In the genomic region with DNA sequence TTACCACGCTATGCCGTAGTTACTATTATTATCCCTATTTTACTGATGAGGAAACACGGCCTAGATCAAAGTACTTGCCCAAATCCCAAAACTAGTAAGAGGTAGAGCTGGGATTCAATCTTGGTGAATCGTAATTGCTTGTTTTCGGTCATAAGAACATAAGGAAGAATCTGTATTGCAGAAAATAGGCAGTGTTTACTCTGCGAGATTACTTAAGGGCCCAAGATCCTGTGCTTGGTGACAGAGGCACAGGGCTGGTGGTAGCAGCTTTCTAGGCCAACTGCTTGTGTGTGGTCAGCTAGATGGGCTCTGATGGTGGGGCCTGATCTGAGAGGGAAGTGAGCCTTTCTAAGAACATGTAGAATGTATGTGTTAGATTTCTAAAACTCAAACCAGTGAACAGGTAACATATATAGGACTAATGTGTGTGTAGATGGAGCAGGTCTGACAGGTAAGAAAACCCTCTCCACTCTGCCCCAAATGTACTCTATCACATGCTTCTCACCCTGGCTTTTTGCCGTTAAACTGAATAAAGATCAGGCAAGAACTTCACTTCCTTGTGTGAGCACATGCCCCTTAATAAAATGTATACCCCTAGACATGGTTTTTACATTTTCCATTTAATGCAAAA, we compare ENCODE assay signal across 13 cellular contexts.
A peak's percentile ranks its signal among the peaks of the same experiment; 100 is the strongest.
DNase-seq lines count a peak whose midpoint lies in the region; ATAC-seq, FAIRE-seq and TF ChIP-seq lines count a peak whose summit lies in the region.
"Had no signal": no experiment of that assay in that cellular context is flagged by ENCODE, and none has a peak within 500 bp of the region (broad histone marks: within the 10 kb centered on the region; RNA-seq: fewer than 3 reads in every experiment).

No MANE protein-coding gene starts in this region.

- H3K4me3 Mint-ChIP-seq in HFFc6, result no peak overlapping the region; the same call in 1 of the 2 replicates
- H3K4me3 Mint-ChIP-seq in T-helper 2 cell treated with Interferon-gamma antibody and Interleukin-4, amounts not matched to agents 5 μg/mL and 100 μg/mL, for 36 hours, result no peak overlapping the region

- H3K27me3 ChIP-seq in duodenal mucosa (ENCODE audit: control insufficient read depth in 1 of 2, insufficient read depth in 2 of 2, low read length in 2 of 2) (no peaks in the 10 kb centered on the region), osteoblast (ENCODE audit: insufficient read depth, low read length) (no peaks in the 10 kb centered on the region), esophagus muscularis mucosa (no peaks in the 10 kb centered on the region)

- H3K4me3 ChIP-seq in A549 (no peak overlapping the region), duodenal mucosa (ENCODE audit: low read depth in 1 of 2, low read length in 2 of 2) (peak overlapping the region in 1 of 2 donors; percentile 47), osteoblast (ENCODE audit: insufficient read depth, low read length) (no peak overlapping the region), esophagus muscularis mucosa (no peak overlapping the region)
- H3K4me3 ChIP-seq: coronary artery had no signal

- peaks cover 2% of the 10 kb centered on the region; the same call in 1 of the 2 replicates for H3K27me3 Mint-ChIP-seq in HFFc6 (ENCODE audit: insufficient read depth)
- no peaks in the 10 kb centered on the region for H3K27me3 Mint-ChIP-seq in T-helper 2 cell treated with Interferon-gamma antibody and Interleukin-4, amounts not matched to agents 5 μg/mL and 100 μg/mL, for 36 hours (ENCODE audit: low read depth)

- peaks cover 86% of the 10 kb centered on the region for H3K4me1 ChIP-seq in A549
- H3K4me1 ChIP-seq in duodenal mucosa (ENCODE audit: control insufficient read depth in 1 of 2, insufficient read depth in 2 of 2, low read length in 2 of 2), result peaks cover 54 to 69% of the 10 kb centered on the region in 2 donors
- H3K4me1 ChIP-seq in osteoblast (ENCODE audit: insufficient read depth, low read length), result peaks cover 57% of the 10 kb centered on the region
- H3K4me1 ChIP-seq in esophagus muscularis mucosa, result peaks cover 45 to 78% (median 52%) of the 10 kb centered on the region in 4 donors

- H3K27ac Mint-ChIP-seq in HFFc6, result peak overlapping the region; percentile 96
- H3K27ac Mint-ChIP-seq in T-helper 2 cell treated with Interferon-gamma antibody and Interleukin-4, amounts not matched to agents 5 μg/mL and 100 μg/mL, for 36 hours, result no peak overlapping the region

- FAIRE-seq in A549 (lab: Jason Lieb, UNC), result no peak

- H3K9ac ChIP-seq in duodenal mucosa (ENCODE audit: low read depth in 1 of 2, low read length in 2 of 2), result peak overlapping the region; percentile 0 to 30

- no peaks in the 10 kb centered on the region for H3K9me3 Mint-ChIP-seq in HFFc6
- no peaks in the 10 kb centered on the region for H3K9me3 Mint-ChIP-seq in T-helper 2 cell treated with Interferon-gamma antibody and Interleukin-4, amounts not matched to agents 5 μg/mL and 100 μg/mL, for 36 hours

- peaks cover 59% of the 10 kb centered on the region for H3K79me2 ChIP-seq in osteoblast (ENCODE audit: insufficient read depth, low read length)

- 74% methylated on average over 7 of the region's 7 CpGs for WGBS in A549 (ENCODE audit: missing lambda C conversion rate)
- 80% methylated on average over 7 of the region's 7 CpGs for whole genome bisulfite sequencing in esophagus muscularis mucosa

- H4K20me1 ChIP-seq in osteoblast (ENCODE audit: insufficient read depth, low read length), result no peaks in the 10 kb centered on the region

- H2AFZ ChIP-seq in osteoblast (ENCODE audit: low read length), result no peak overlapping the region

- TF ChIP-seq RAD21 in A549 (conservative IDR thresholded peaks at IDR 0.05 in 1 of 2, IDR thresholded peaks at IDR 0.05 in 1 of 2), result no peak

- ATAC-seq in A549, result peak in 1 of 2 experiments; percentile 19; a peak in 3 of 6 replicates

- CTCF ChIA-PET in A549 (lab: Yijun Ruan, JAX), result interaction anchor here (1.0 kb wide), 1 partner anchor 94 kb away, joined by 3 read pairs; no protein-coding TSS in a partner anchor

- POLR2A ChIA-PET in A549 (lab: Yijun Ruan, JAX), result no interaction called here

- no peak for TF ChIP-seq CTCF in A549 (IDR thresholded peaks at IDR 0.05)
- no peak for TF ChIP-seq CTCF in HFFc6 (IDR thresholded peaks at IDR 0.05)
- TF ChIP-seq CTCF in osteoblast (IDR thresholded peaks at IDR 0.05; ENCODE audit: extremely low read depth, low read depth, low read length), result no peak
- TF ChIP-seq CTCF in esophagus muscularis mucosa (IDR thresholded peaks at IDR 0.05), result no peak

- peaks cover 90% of the 10 kb centered on the region for H3K4me1 Mint-ChIP-seq in HFFc6 (ENCODE audit: low read depth)
- peaks cover 71% of the 10 kb centered on the region for H3K4me1 Mint-ChIP-seq in T-helper 2 cell treated with Interferon-gamma antibody and Interleukin-4, amounts not matched to agents 5 μg/mL and 100 μg/mL, for 36 hours (ENCODE audit: low read depth)

- H3K9me3 ChIP-seq in A549 (no peaks in the 10 kb centered on the region), duodenal mucosa (ENCODE audit: control insufficient read depth in 1 of 2, low read length in 2 of 2) (no peaks in the 10 kb centered on the region), osteoblast (ENCODE audit: low read depth, low read length) (no peaks in the 10 kb centered on the region), esophagus muscularis mucosa (no peaks in the 10 kb centered on the region)

- H3K27ac ChIP-seq in A549 (peak overlapping the region; percentile 42 to 70; a peak in 5 of 6 replicates), duodenal mucosa (ENCODE audit: low read depth, low read length) (peak overlapping the region; percentile 82), osteoblast (ENCODE audit: low read depth, low read length) (peak overlapping the region; percentile 90), esophagus muscularis mucosa (replicated peaks in 1 of 4) (peak overlapping the region in 2 of 4 donors; percentile 42 to 59)

- H3K36me3 ChIP-seq in duodenal mucosa (ENCODE audit: control insufficient read depth in 1 of 2, insufficient read depth in 2 of 2, low read length in 2 of 2), result no peaks in the 10 kb centered on the region
- peaks cover 4% of the 10 kb centered on the region for H3K36me3 ChIP-seq in osteoblast (ENCODE audit: insufficient read depth, low read length)
- no peaks in the 10 kb centered on the region for H3K36me3 ChIP-seq in esophagus muscularis mucosa

- no peak for TF ChIP-seq EP300 in A549 (IDR thresholded peaks at IDR 0.05)
- TF ChIP-seq EP300 in esophagus muscularis mucosa (IDR thresholded peaks at IDR 0.05), result no peak

- DNase-seq in A549 (ENCODE audit: low read depth in 1 of 2, low spot score in 1 of 2) (no peak), HFFc6 (no peak), osteoblast (ENCODE audit: insufficient read length, low spot score, missing footprints) (no peak), nucleus accumbens (lab: John Stamatoyannopoulos, UW) (no peak), esophagus muscularis mucosa (ENCODE audit: extremely low spot score) (no peak), hypothalamus (lab: John Stamatoyannopoulos, UW) (no peak)
- no peak for DNase-seq in T-helper 2 cell treated with Interferon-gamma antibody and Interleukin-4, amounts not matched to agents 5 μg/mL and 100 μg/mL, for 36 hours (ENCODE audit: low spot score)
- DNase-seq: activated gamma-delta T cell, head of caudate nucleus, KG1, NCI-H2171 had no signal

- intact Hi-C loops in esophagus muscularis mucosa (cut with DNase I), result no loop called here

- TF ChIP-seq POLR2A in A549 (IDR thresholded peaks at IDR 0.05; ENCODE audit: low read length), result no peak
- TF ChIP-seq POLR2A in esophagus muscularis mucosa (IDR thresholded peaks at IDR 0.05; ENCODE audit: low read depth), result no peak

- H3K4me2 ChIP-seq in A549 (peak overlapping the region; percentile 55), osteoblast (ENCODE audit: insufficient read depth, low read length) (no peak overlapping the region)

- peaks cover 18% of the 10 kb centered on the region for H3K36me3 Mint-ChIP-seq in HFFc6 (ENCODE audit: low read depth)
- H3K36me3 Mint-ChIP-seq in T-helper 2 cell treated with Interferon-gamma antibody and Interleukin-4, amounts not matched to agents 5 μg/mL and 100 μg/mL, for 36 hours (ENCODE audit: low read depth), result no peaks in the 10 kb centered on the region

TF ChIP-seq in A549, 52 proteins besides CTCF, POLR2A, EP300 and RAD21:
- TF ChIP-seq RARB (CRISPR knock-in tag; IDR thresholded peaks at IDR 0.05) (no peak), ESRRA (IDR thresholded peaks at IDR 0.05; ENCODE audit: borderline replicate concordance, low read length) (no peak), FOSL2 (IDR thresholded peaks at IDR 0.05) (no peak), FOSL2 (CRISPR knock-in tag; IDR thresholded peaks at IDR 0.05) (no peak), RCOR1 (IDR thresholded peaks at IDR 0.05; ENCODE audit: low read depth, low read length) (no peak), ZSCAN20 (CRISPR knock-in tag; IDR thresholded peaks at IDR 0.05) (no peak)
TF ChIP-seq in A549: peak in this region for 0.
